Comparison of ENCODE assay signal across 8 cellular contexts in the genomic region with DNA sequence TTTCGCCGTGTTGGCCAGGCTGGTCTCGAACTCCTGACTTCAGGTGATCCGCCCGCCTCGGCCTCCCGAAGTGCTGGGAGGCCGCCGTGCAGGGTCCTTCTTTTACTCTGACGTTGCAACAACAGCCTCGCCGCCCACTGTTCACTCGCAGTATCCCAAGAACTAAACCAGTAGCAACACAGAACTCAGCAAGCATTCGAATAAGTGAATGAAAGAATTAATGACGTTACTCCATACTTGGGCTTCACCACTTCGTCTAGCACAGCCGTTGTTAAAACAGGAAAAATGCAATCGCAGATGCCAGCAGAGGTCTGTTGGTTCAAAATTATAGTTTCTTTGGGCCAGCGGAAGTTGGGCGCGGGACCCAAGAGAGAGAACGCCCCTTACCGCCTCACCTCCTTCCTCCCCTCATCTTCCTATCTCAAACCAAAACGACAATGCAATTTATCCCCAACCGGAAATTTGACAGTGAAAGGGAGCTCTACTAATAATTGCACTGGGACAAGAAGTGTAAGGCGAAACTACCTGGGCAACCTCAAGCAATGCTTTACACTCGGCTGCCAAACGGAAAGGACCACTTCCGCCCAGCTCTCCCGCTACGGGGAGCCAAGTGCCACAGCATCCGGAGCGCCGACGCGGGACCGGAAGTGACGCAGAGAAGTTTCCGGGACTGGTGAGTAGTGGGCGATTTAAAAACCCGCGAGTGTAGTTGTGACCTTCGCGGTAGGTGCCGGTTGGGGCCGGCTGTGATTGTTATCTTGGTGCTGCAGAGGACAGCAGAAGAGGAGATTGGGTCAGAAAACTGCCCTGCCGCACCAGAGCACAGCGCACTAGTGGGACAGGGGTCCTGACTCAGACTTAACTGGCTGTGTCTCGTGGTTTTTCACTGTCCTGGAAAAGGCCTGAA. TPM values are rescaled to one million over a fixed set of nuclear protein-coding genes. Genes with fewer than 3 reads are reported as not detected.
A peak's percentile ranks its signal among the peaks of the same experiment; 100 is the strongest.
DNase-seq lines count a peak whose midpoint lies in the region; ATAC-seq and TF ChIP-seq lines count a peak whose summit lies in the region.

A gene with protein sequence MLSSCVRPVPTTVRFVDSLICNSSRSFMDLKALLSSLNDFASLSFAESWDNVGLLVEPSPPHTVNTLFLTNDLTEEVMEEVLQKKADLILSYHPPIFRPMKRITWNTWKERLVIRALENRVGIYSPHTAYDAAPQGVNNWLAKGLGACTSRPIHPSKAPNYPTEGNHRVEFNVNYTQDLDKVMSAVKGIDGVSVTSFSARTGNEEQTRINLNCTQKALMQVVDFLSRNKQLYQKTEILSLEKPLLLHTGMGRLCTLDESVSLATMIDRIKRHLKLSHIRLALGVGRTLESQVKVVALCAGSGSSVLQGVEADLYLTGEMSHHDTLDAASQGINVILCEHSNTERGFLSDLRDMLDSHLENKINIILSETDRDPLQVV (plus strand): TSS at position 653 of the 907 bp plus-strand sequence. CDS start 2,573 bp downstream, outside the sequence.
A gene (minus strand): TSS at position 359 of the 907 bp plus-strand sequence. CDS start 1,462 bp downstream, outside the sequence.

- H3K9me3 ChIP-seq in Peyer's patch: no peaks in the 10 kb centered on the region
- H3K9me3 ChIP-seq in muscle layer of duodenum (ENCODE audit: control insufficient read depth in 1 of 2, low read length in 2 of 2): no peaks in the 10 kb centered on the region

- H3K4me1 ChIP-seq in KMS-11 (ENCODE audit: low read depth, poor library complexity, severe bottlenecking) (peaks cover 22% of the 10 kb centered on the region), Peyer's patch (peaks cover 0 to 16% (median 2%) of the 10 kb centered on the region in 4 donors), muscle layer of duodenum (ENCODE audit: control insufficient read depth in 1 of 2, insufficient read depth in 2 of 2, low read length in 2 of 2) (peaks cover 0 to 24% of the 10 kb centered on the region in 2 donors)

- H3K79me2 ChIP-seq in KMS-11 (ENCODE audit: insufficient read depth, low read depth): peaks cover 33% of the 10 kb centered on the region

- no peak for TF ChIP-seq POLR2A in Peyer's patch (IDR thresholded peaks at IDR 0.05)

- peak within 1 kb of the TSS; percentile 87 for H3K4me3 ChIP-seq in KMS-11 (IDR thresholded peaks at IDR 0.05; ENCODE audit: insufficient read depth, low read depth, low read length)
- peak within 1 kb of the TSS; percentile 51 to 86 (median 76) for H3K4me3 ChIP-seq in Peyer's patch
- peak within 1 kb of the TSS; percentile 83 to 99 for H3K4me3 ChIP-seq in muscle layer of duodenum (ENCODE audit: low read depth in 1 of 2, low read length in 2 of 2)

- DNase-seq in DMS53 (lab: John Stamatoyannopoulos, UW): peak; percentile 100
- DNase-seq in Peyer's patch: peak; percentile 96 to 99 (median 97)
- DNase-seq in activated T-cell treated with anti-CD3 and anti-CD28 coated beads, Interleukin-2, amount 50 U/mL, for 48 hours: peak; percentile 98
- peak; percentile 93 to 95 for DNase-seq in stimulated activated CD8-positive, alpha-beta memory T cell treated with anti-CD3 and anti-CD28 coated beads, Interleukin-7, amount 100 ng/mL, for 4 hours (ENCODE audit: low read depth in 2 of 2)

- H3K9ac ChIP-seq in KMS-11: peak within 1 kb of the TSS; percentile 81

- H3K27me3 ChIP-seq in KMS-11 (ENCODE audit: insufficient read depth, low read depth): no peaks in the 10 kb centered on the region
- H3K27me3 ChIP-seq in Peyer's patch: no peaks in the 10 kb centered on the region
- no peaks in the 10 kb centered on the region for H3K27me3 ChIP-seq in muscle layer of duodenum (ENCODE audit: low read depth, low read length)

- H4K20me1 ChIP-seq in KMS-11 (ENCODE audit: insufficient read depth): no peaks in the 10 kb centered on the region

- H3K36me3 ChIP-seq in KMS-11 (ENCODE audit: insufficient read depth) (no peaks in the 10 kb centered on the region), Peyer's patch (peaks cover 0 to 15% (median 0%) of the 10 kb centered on the region in 3 donors), muscle layer of duodenum (ENCODE audit: control insufficient read depth in 1 of 2, insufficient read depth in 2 of 2, low read length in 2 of 2) (peaks cover 9 to 17% of the 10 kb centered on the region in 2 donors)

- peak; percentile 85 for ATAC-seq in GM21737 (IDR thresholded peaks at IDR 0.05; ENCODE audit: unreplicated experiment)
- peak; percentile 95 for ATAC-seq in esophagus mucosa

- peak within 1 kb of the TSS; percentile 71 for H3K4me2 ChIP-seq in KMS-11

- peak within 1 kb of the TSS; percentile 73 for H2AFZ ChIP-seq in KMS-11 (ENCODE audit: low read depth)

- peak within 1 kb of the TSS; percentile 92 for H3K27ac ChIP-seq in KMS-11
- H3K27ac ChIP-seq in Peyer's patch: peak within 1 kb of the TSS; percentile 81 to 98 (median 96)
- peak within 1 kb of the TSS; percentile 100 for H3K27ac ChIP-seq in muscle layer of duodenum (ENCODE audit: low read length)

- TF ChIP-seq CTCF in KMS-11 (conservative IDR thresholded peaks at IDR 0.05; ENCODE audit: low read depth, low read length): 0 out of 2 replicates have a peak, but pooled peaks have one; percentile 18
- TF ChIP-seq CTCF in Peyer's patch (IDR thresholded peaks at IDR 0.05): peak in 2 of 6 experiments; percentile 11 to 12

RNA-seq across cellular contexts. Expression of the first gene that starts in this region (rescaled TPM):
- total RNA-seq in Peyer's patch: 10 to 100 TPM in 3 of 4 donors, 1 to 10 TPM in 1; 7.4 to 27.5 (median 18.0) TPM
- 23.2 TPM for total RNA-seq in esophagus mucosa

RNA-seq across cellular contexts. Expression of the second gene that starts in this region (rescaled TPM):
- total RNA-seq in Peyer's patch (10 to 100 TPM; 10.5 to 26.4 (median 19.5) TPM), esophagus mucosa (22.3 TPM)

Comparison
In these comparisons a context has a peak if more than half of its experiments do, and no peak if none do; other contexts are left out.
1. Peak in every context shown above with its lines: DNase-seq, ATAC-seq, H3K4me3 ChIP-seq and H3K27ac ChIP-seq.